Comparison of ENCODE assay signal across 8 cellular contexts in the genomic region with DNA sequence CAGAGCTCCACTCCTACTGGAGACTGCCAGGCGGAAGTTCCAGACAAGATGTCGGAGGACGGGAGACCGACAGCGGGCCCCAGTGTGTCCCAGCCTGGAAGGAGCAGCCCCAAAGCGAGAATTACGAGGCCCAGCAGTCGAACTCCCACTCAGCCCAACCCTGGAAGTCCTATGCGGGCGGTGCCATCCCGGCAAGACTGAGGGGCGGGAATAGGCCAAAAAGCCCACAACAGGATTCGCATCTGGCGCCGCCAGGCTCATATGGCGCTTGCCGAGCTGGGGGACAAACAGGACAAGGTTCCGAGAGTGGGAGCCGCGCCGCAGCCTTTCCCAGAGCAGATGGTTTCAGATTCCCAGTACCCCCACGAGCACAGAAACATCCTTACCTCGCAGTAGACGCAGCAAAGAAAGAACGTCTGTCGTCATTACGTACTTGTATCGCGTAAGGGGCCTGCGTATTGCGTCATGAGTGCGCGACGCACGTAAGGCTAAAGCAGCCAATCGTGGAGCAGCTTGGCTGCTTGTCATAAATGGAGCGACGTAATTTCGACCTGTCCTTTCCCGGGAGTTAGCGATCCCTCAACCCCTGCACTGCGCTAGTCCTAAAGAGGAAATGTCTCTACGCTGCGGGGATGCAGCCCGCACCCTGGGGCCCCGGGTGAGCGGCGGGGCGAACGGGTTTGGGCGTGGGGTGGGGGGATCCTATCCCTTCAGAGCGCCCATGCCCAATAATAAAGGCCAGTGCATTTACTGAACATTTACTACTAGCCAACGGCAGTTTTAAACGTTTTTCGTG. TPM values are rescaled to one million over a fixed set of nuclear protein-coding genes. Genes with fewer than 3 reads are reported as not detected.
DNase-seq lines count a peak whose midpoint lies in the region; ATAC-seq lines count a peak whose summit lies in the region.

A gene (plus strand): TSS at position 552 of the 796 bp plus-strand sequence. CDS start 62 bp downstream, at position 614.
A gene (minus strand): TSS at position 418 of the 796 bp plus-strand sequence. CDS start 483 bp downstream, outside the sequence.

- H3K27me3 ChIP-seq in effector memory CD4-positive, alpha-beta T cell (replicated peaks; ENCODE audit: control insufficient read depth, insufficient read depth, low read length, poor library complexity, severe bottlenecking), result no peaks in the 10 kb centered on the region

- peak within 1 kb of the TSS; percentile 91 for H3K4me3 ChIP-seq in effector memory CD4-positive, alpha-beta T cell (ENCODE audit: insufficient read depth, low read depth, low read length, poor library complexity, severe bottlenecking)

- DNase-seq in COLO668 (lab: John Stamatoyannopoulos, UW; ENCODE audit: unreplicated experiment) (peak; percentile 96), HT1080 (ENCODE audit: low read depth) (peak; percentile 95), NOMO-1 treated with DMSO at 0.1 percent for 48 hours (lab: John Stamatoyannopoulos, UW; ENCODE audit: unreplicated experiment) (peak; percentile 94), lung microvascular endothelial cell (ENCODE audit: low read depth in 2 of 2) (peak; percentile 100)
- DNase-seq in activated CD8-positive, alpha-beta memory T cell treated with anti-CD3 and anti-CD28 coated beads for 4 hours (ENCODE audit: low read depth in 2 of 2), result peak; percentile 88 to 91
- DNase-seq in effector memory CD4-positive, alpha-beta T cell, result peak; percentile 90 to 91 (median 90)
- DNase-seq in stimulated activated CD4-positive, alpha-beta T cell treated with anti-CD3 and anti-CD28 coated beads, TNF-alpha, amount 100 ng/mL, for 48 hours (ENCODE audit: low read depth in 3 of 3), result peak; percentile 81 to 92 (median 86)

- H3K9me3 ChIP-seq in effector memory CD4-positive, alpha-beta T cell (ENCODE audit: control insufficient read depth, low read length), result no peaks in the 10 kb centered on the region

- peak; percentile 84 for ATAC-seq in GM21360 (IDR thresholded peaks at IDR 0.05; ENCODE audit: unreplicated experiment)

- H3K4me1 ChIP-seq in effector memory CD4-positive, alpha-beta T cell (ENCODE audit: control insufficient read depth, insufficient read depth, low read length, poor library complexity, severe bottlenecking), result peaks cover 8% of the 10 kb centered on the region

- peak within 1 kb of the TSS; percentile 98 for H3K27ac ChIP-seq in effector memory CD4-positive, alpha-beta T cell (ENCODE audit: insufficient read depth, low read length, poor library complexity, severe bottlenecking)

- H3K36me3 ChIP-seq in effector memory CD4-positive, alpha-beta T cell (ENCODE audit: control insufficient read depth, insufficient read depth, low read length), result peaks cover 46% of the 10 kb centered on the region

RNA-seq across cellular contexts. Expression of the first gene that starts in this region (rescaled TPM):
- total RNA-seq in HT1080 (2014; rRNA removed; shearing (Covaris generic)), result 17.4 and 18.4 TPM in 2 replicates
- polyA plus RNA-seq in HT1080 (2015; cell fraction: cytosol; rRNA removed), result 20.2 and 21.9 TPM in 2 replicates
- 34.1 and 38.4 TPM in 2 replicates for polyA plus RNA-seq in HT1080 (2015; cell fraction: nucleus; rRNA removed)
- total RNA-seq in lung microvascular endothelial cell, result 2.6 and 4.6 TPM in 2 replicates

RNA-seq across cellular contexts. Expression of the second gene that starts in this region (rescaled TPM):
- 1,343 and 2,018 TPM in 2 replicates for total RNA-seq in HT1080 (2014; rRNA removed; shearing (Covaris generic))
- polyA plus RNA-seq in HT1080 (2015; cell fraction: cytosol; rRNA removed), result 3,369 and 5,062 TPM in 2 replicates
- 935 and 1,520 TPM in 2 replicates for polyA plus RNA-seq in HT1080 (2015; cell fraction: nucleus; rRNA removed)
- total RNA-seq in lung microvascular endothelial cell, result 2,228 and 2,588 TPM in 2 replicates

Comparison
In these comparisons a context has a peak if more than half of its experiments do, and no peak if none do; other contexts are left out.
1. Peak in every context shown above with its lines: DNase-seq, ATAC-seq, H3K4me3 ChIP-seq and H3K27ac ChIP-seq.